9 cellular contexts compared by ENCODE assay signal in genomic region chr6:43274916-43275597, GRCh38. TPM values are rescaled to one million over a fixed set of nuclear protein-coding genes. Genes with fewer than 3 reads are reported as not detected.
DNase-seq lines count a peak whose midpoint lies in the region; ATAC-seq and TF ChIP-seq lines count a peak whose summit lies in the region.
"Had no signal": no experiment of that assay in that cellular context is flagged by ENCODE, and none has a peak within 500 bp of the region (broad histone marks: within the 10 kb centered on the region; RNA-seq: fewer than 3 reads in every experiment).

No MANE protein-coding gene starts in this region.

- WGBS in right lobe of liver (ENCODE audit: insufficient coverage, low coverage, low lambda C conversion rate, missing lambda C conversion rate), result 4% methylated on average over 5 of the region's 65 CpGs
- WGBS in thymus, result 7% methylated on average over 65 of the region's 65 CpGs

- no peak overlapping the region for H3K27ac Mint-ChIP-seq in activated naive CD4-positive, alpha-beta T cell treated with anti-CD3 and anti-CD28 coated beads, Interleukin-2, amount 50 U/mL, for 72 hours

- H3K27ac ChIP-seq in right lobe of liver (peak overlapping the region; percentile 76 to 86 (median 78)), thymus (ENCODE audit: low read depth) (no peak overlapping the region)

- H3K36me3 ChIP-seq in right lobe of liver, result no peaks in the 10 kb centered on the region
- no peaks in the 10 kb centered on the region for H3K36me3 ChIP-seq in thymus (ENCODE audit: control insufficient read depth, insufficient read depth)

- H3K4me1 ChIP-seq in right lobe of liver (peaks cover 0 to 64% (median 23%) of the 10 kb centered on the region in 4 donors), thymus (ENCODE audit: control insufficient read depth, insufficient read depth, low read length) (peaks cover 2% of the 10 kb centered on the region)

- TF ChIP-seq POLR2A in right lobe of liver (IDR thresholded peaks at IDR 0.05), result peak; percentile 64

- ATAC-seq in activated naive CD4-positive, alpha-beta T cell treated with anti-CD3 and anti-CD28 coated beads, Interleukin-2, amount 50 U/mL, for 72 hours, result peak; percentile 28 to 45
- peak; percentile 34 to 60 (median 56) for ATAC-seq in right lobe of liver
- ATAC-seq in HG03196 (IDR thresholded peaks at IDR 0.05; ENCODE audit: unreplicated experiment), result no peak

- peak; percentile 31 for DNase-seq in stimulated activated CD4-positive, alpha-beta T cell treated with anti-CD3 and anti-CD28 coated beads, Interleukin-12 subunit alpha, Interleukin-12 subunit beta, amount 100 ng/mL, for 4 hours
- DNase-seq in stimulated activated CD4-positive, alpha-beta T cell treated with anti-CD3 and anti-CD28 coated beads, Interleukin-1b, Interleukin-23, amount 100 ng/mL, for 48 hours, result no peak
- DNase-seq in activated naive CD4-positive, alpha-beta T cell treated with anti-CD3 and anti-CD28 coated beads, Interleukin-2, amount 50 U/mL, for 72 hours (ENCODE audit: low spot score in 2 of 2), result no peak
- peak; percentile 89 to 95 (median 92) for DNase-seq in right lobe of liver
- DNase-seq in DMS153 treated with DMSO at 0.1 percent for 48 hours (lab: John Stamatoyannopoulos, UW; ENCODE audit: unreplicated experiment), result no peak
- no peak for DNase-seq in SW480 (ENCODE audit: low spot score)

- TF ChIP-seq CTCF in right lobe of liver (IDR thresholded peaks at IDR 0.05), result no peak

- H3K27me3 ChIP-seq in right lobe of liver (no peaks in the 10 kb centered on the region), thymus (ENCODE audit: control insufficient read depth, insufficient read depth) (peaks cover 46% of the 10 kb centered on the region)

- intact Hi-C loops in right lobe of liver (cut with DNase I), result no loop called here

- H3K9me3 Mint-ChIP-seq in activated naive CD4-positive, alpha-beta T cell treated with anti-CD3 and anti-CD28 coated beads, Interleukin-2, amount 50 U/mL, for 72 hours, result no peaks in the 10 kb centered on the region

- H3K4me3 ChIP-seq in right lobe of liver, result peak overlapping the region; percentile 44 to 82 (median 69)
- H3K4me3 ChIP-seq in thymus (ENCODE audit: low read length), result peak overlapping the region; percentile 45

- H3K9me3 ChIP-seq in right lobe of liver, result no peaks in the 10 kb centered on the region
- no peaks in the 10 kb centered on the region for H3K9me3 ChIP-seq in thymus (ENCODE audit: control insufficient read depth)

- H3K36me3 Mint-ChIP-seq in activated naive CD4-positive, alpha-beta T cell treated with anti-CD3 and anti-CD28 coated beads, Interleukin-2, amount 50 U/mL, for 72 hours, result no peaks in the 10 kb centered on the region

RNA-seq across cellular contexts. Expression of gene SLC22A7, which starts 23.0 kb away (rescaled TPM):
- total RNA-seq in activated naive CD4-positive, alpha-beta T cell treated with anti-CD3 and anti-CD28 coated beads, Interleukin-2, amount 50 U/mL, for 72 hours, result not detected
- 100 to 1,000 TPM; 145 to 348 (median 185) TPM for total RNA-seq in right lobe of liver
- polyA plus RNA-seq in thymus, result 0.16 TPM
- total RNA-seq: renal cortical epithelial cell had no signal

RNA-seq across cellular contexts. Expression of gene TTBK1, which starts 31.8 kb away (rescaled TPM):
- total RNA-seq in activated naive CD4-positive, alpha-beta T cell treated with anti-CD3 and anti-CD28 coated beads, Interleukin-2, amount 50 U/mL, for 72 hours, result under 1 TPM; 0.09 to 0.37 TPM
- total RNA-seq in right lobe of liver, result 1 to 10 TPM in 2 of 6 experiments, under 1 TPM in 4; 0.83 to 1.6 (median 0.87) TPM
- polyA plus RNA-seq in thymus, result 0.09 TPM

RNA-seq across cellular contexts. Expression of gene CRIP3, which starts 33.6 kb away (rescaled TPM):
- total RNA-seq in activated naive CD4-positive, alpha-beta T cell treated with anti-CD3 and anti-CD28 coated beads, Interleukin-2, amount 50 U/mL, for 72 hours, result 1 to 10 TPM; 4.2 to 6.4 TPM
- 1 to 10 TPM; 2.1 to 7.9 (median 5.2) TPM for total RNA-seq in right lobe of liver
- polyA plus RNA-seq in thymus, result 11.0 TPM

RNA-seq across cellular contexts. Expression of gene DNPH1, which starts 45.8 kb away (rescaled TPM):
- total RNA-seq in activated naive CD4-positive, alpha-beta T cell treated with anti-CD3 and anti-CD28 coated beads, Interleukin-2, amount 50 U/mL, for 72 hours, result 10 to 100 TPM; 39.3 to 73.5 TPM
- total RNA-seq in right lobe of liver, result 100 to 1,000 TPM in 2 of 6 experiments, 10 to 100 TPM in 4; 50.7 to 107 (median 62.4) TPM
- 46.7 TPM for polyA plus RNA-seq in thymus

Comparison
In these comparisons a context has a peak if more than half of its experiments do, and no peak if none do; other contexts are left out.
1. DNase-seq: peak in stimulated activated CD4-positive, alpha-beta T cell treated with anti-CD3 and anti-CD28 coated beads, Interleukin-12 subunit alpha, Interleukin-12 subunit beta, amount 100 ng/mL, for 4 hours (single experiment) and right lobe of liver (3 of 3); none in stimulated activated CD4-positive, alpha-beta T cell treated with anti-CD3 and anti-CD28 coated beads, Interleukin-1b, Interleukin-23, amount 100 ng/mL, for 48 hours (single experiment), activated naive CD4-positive, alpha-beta T cell treated with anti-CD3 and anti-CD28 coated beads, Interleukin-2, amount 50 U/mL, for 72 hours (0 of 2), DMS153 treated with DMSO at 0.1 percent for 48 hours (single experiment) and SW480 (single experiment).
2. RNA of gene SLC22A7, which starts 23.0 kb away (total RNA-seq): 145 to 348 TPM in right lobe of liver; not detected in activated naive CD4-positive, alpha-beta T cell treated with anti-CD3 and anti-CD28 coated beads, Interleukin-2, amount 50 U/mL, for 72 hours; every median in the first group is over 100 times any median in the second.